ENCODE assay signal across 12 cellular contexts in the genomic region with DNA sequence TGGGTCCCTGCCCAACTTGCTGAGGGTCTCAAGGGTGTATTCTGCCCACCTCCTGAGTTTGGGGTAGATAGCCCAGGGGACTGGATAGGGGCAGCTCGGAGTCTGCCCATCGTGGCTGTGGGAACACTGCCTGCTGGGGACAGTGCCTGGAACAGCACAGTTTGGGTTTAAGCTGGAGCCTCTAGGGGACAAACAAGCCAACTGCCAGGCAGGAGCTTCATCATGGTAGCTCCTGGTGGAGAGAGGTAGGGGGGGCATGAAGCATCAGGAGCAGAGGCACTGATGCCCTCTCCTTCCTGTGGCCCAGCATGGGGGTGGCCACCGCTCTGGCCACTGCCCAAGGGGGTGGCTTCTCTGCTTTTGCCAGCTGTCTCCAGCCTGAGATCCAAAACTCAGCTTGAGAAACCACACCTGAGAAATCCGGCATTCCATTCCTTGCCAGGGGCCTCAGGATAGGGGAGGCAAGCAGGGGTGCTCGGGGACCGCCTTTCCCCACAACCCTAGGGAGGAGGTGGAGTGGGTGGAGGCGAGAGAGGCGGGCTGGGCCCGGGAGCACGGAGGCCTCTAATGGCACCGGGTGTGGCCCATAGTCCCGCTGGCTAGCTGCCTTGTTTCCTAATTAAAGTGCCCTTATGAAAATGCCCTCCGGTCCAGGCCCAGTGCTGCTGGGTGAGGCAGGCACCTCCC. TPM values are rescaled to one million over a fixed set of nuclear protein-coding genes. Genes with fewer than 3 reads are reported as not detected.
DNase-seq lines count a peak whose midpoint lies in the region; ATAC-seq, FAIRE-seq and TF ChIP-seq lines count a peak whose summit lies in the region.
"Had no signal": no experiment of that assay in that cellular context is flagged by ENCODE, and none has a peak within 500 bp of the region (broad histone marks: within the 10 kb centered on the region; RNA-seq: fewer than 3 reads in every experiment).

No MANE protein-coding gene starts in this region.

- H3K27me3 ChIP-seq in adipocyte (replicated peaks; ENCODE audit: control insufficient read depth, insufficient read depth, low read length) (no peaks in the 10 kb centered on the region), ovary (no peaks in the 10 kb centered on the region)
- no peaks in the 10 kb centered on the region for H3K27me3 ChIP-seq in CD4-positive, alpha-beta memory T cell (ENCODE audit: insufficient read depth, low read length)
- H3K27me3 ChIP-seq: neutrophil had no signal

- CTCF ChIA-PET in CD4-positive, alpha-beta memory T cell (lab: Charles Lee; ENCODE audit: partially characterized antibody) = no interaction called here

- H3K27ac ChIP-seq in ovary = peak overlapping the region; percentile 18 to 67
- no peak overlapping the region for H3K27ac ChIP-seq in CD4-positive, alpha-beta memory T cell (ENCODE audit: low read depth, low read length)
- H3K27ac ChIP-seq: neutrophil had no signal

- no peak for TF ChIP-seq POLR2A in ovary (IDR thresholded peaks at IDR 0.05)

- H3K27me3 Mint-ChIP-seq in CD4-positive, alpha-beta memory T cell = peaks cover 5% of the 10 kb centered on the region in 2 donors

- WGBS in ovary, 3 donors = 55 to 62% (median 59%) methylated on average over 13 of the region's 13 CpGs

- H3K36me3 ChIP-seq in adipocyte (ENCODE audit: control insufficient read depth, insufficient read depth, low read length, severe bottlenecking) (no peaks in the 10 kb centered on the region), ovary (no peaks in the 10 kb centered on the region)
- H3K36me3 ChIP-seq in CD4-positive, alpha-beta memory T cell (ENCODE audit: insufficient read depth, low read length) = no peaks in the 10 kb centered on the region
- H3K36me3 ChIP-seq: neutrophil had no signal

- ATAC-seq in left lobe of liver = no peak

- H3K27ac Mint-ChIP-seq in CD4-positive, alpha-beta memory T cell = no peak overlapping the region

- peak overlapping the region; percentile 40 for H3K9ac ChIP-seq in adipocyte (ENCODE audit: low read length)

- no peak for TF ChIP-seq EP300 in ovary (IDR thresholded peaks at IDR 0.05)

- intact Hi-C loops in ovary (cut with DNase I) = loop anchor here in 2 of 4 donors (10.0 kb wide), 1 partner anchor 45 kb away; a partner anchor contains a TSS
- intact Hi-C loops in CD4-positive, alpha-beta memory T cell (cut with micrococcal nuclease) = no loop called here

- TF ChIP-seq CTCF in D721Med (IDR thresholded peaks at IDR 0.05; ENCODE audit: insufficient read depth, missing control alignments) = peak; percentile 11
- TF ChIP-seq CTCF in fibroblast of villous mesenchyme (IDR thresholded peaks at IDR 0.05; ENCODE audit: insufficient read depth, low read depth, low read length) = peak; percentile 7
- no peak for TF ChIP-seq CTCF in ovary (IDR thresholded peaks at IDR 0.05)

- H3K4me1 ChIP-seq in adipocyte (ENCODE audit: control insufficient read depth, insufficient read depth, low read length) (peaks cover 32% of the 10 kb centered on the region), ovary (ENCODE audit: insufficient read depth) (peaks cover 13% of the 10 kb centered on the region)
- no peaks in the 10 kb centered on the region for H3K4me1 ChIP-seq in CD4-positive, alpha-beta memory T cell (ENCODE audit: insufficient read depth, low read length)

- H3K36me3 Mint-ChIP-seq in CD4-positive, alpha-beta memory T cell = no peaks in the 10 kb centered on the region
- H3K36me3 Mint-ChIP-seq: CD8-positive, alpha-beta memory T cell had no signal

- no peak for FAIRE-seq in D721Med (lab: Jason Lieb, UNC)
- FAIRE-seq: RCC 7860 had no signal

- H3K9me3 Mint-ChIP-seq in CD4-positive, alpha-beta memory T cell = no peaks in the 10 kb centered on the region
- H3K9me3 Mint-ChIP-seq: CD8-positive, alpha-beta memory T cell had no signal

- no peak overlapping the region for H3K4me3 Mint-ChIP-seq in CD4-positive, alpha-beta memory T cell
- H3K4me3 Mint-ChIP-seq: CD8-positive, alpha-beta memory T cell had no signal

- DNase-seq in D721Med (ENCODE audit: insufficient read length, low spot score) (no peak), adipocyte (ENCODE audit: low read depth) (peak; percentile 65), fibroblast of villous mesenchyme (ENCODE audit: low read depth) (no peak), ovary (peak in 1 of 5 donors; percentile 35), foreskin melanocyte (no peak), NCI-H1105 (lab: John Stamatoyannopoulos, UW) (no peak), left lobe of liver (ENCODE audit: low spot score) (no peak)
- DNase-seq in CD4-positive, alpha-beta memory T cell = no peak
- DNase-seq: CD8-positive, alpha-beta memory T cell; NCI-H1930 had no signal

- H3K9me3 ChIP-seq in adipocyte (ENCODE audit: control insufficient read depth, low read length) (no peaks in the 10 kb centered on the region), ovary (no peaks in the 10 kb centered on the region)
- H3K9me3 ChIP-seq in CD4-positive, alpha-beta memory T cell (ENCODE audit: control insufficient read depth in 1 of 2, low read length in 2 of 2) = no peaks in the 10 kb centered on the region
- H3K9me3 ChIP-seq: neutrophil had no signal

- POLR2A ChIA-PET in CD4-positive, alpha-beta memory T cell (lab: Charles Lee; ENCODE audit: partially characterized antibody) = no interaction called here

- no peaks in the 10 kb centered on the region for H3K4me1 Mint-ChIP-seq in CD4-positive, alpha-beta memory T cell
- H3K4me1 Mint-ChIP-seq: CD8-positive, alpha-beta memory T cell had no signal

- H3K4me3 ChIP-seq in adipocyte (ENCODE audit: low read length) (no peak overlapping the region), fibroblast of villous mesenchyme (ENCODE audit: low read depth, low read length) (no peak overlapping the region), ovary (no peak overlapping the region)
- H3K4me3 ChIP-seq in CD4-positive, alpha-beta memory T cell (ENCODE audit: low read length in 2 of 2) = no peak overlapping the region

RNA-seq across cellular contexts. Expression of a gene that starts 47.6 kb away (rescaled TPM):
- total RNA-seq in fibroblast of villous mesenchyme = 9.9 and 37.0 TPM in 2 replicates
- 10 to 100 TPM in 1 of 7 donors, 1 to 10 TPM in 6; 3.7 to 48.0 (median 6.8) TPM for total RNA-seq in ovary
- 1 to 10 TPM; 2.7 to 4.2 TPM for polyA plus RNA-seq in ovary
- total RNA-seq in CD4-positive, alpha-beta memory T cell = not detected
- not detected for polyA plus RNA-seq in CD4-positive, alpha-beta memory T cell
- 1.8 TPM for total RNA-seq in left lobe of liver

RNA-seq across cellular contexts. Expression of a gene that starts 59.1 kb away (rescaled TPM):
- total RNA-seq in fibroblast of villous mesenchyme (1.6 and 2.2 TPM in 2 replicates), ovary (10 to 100 TPM; 10.1 to 18.3 (median 15.5) TPM), left lobe of liver (6.4 TPM)
- polyA plus RNA-seq in ovary = 10 to 100 TPM; 13.1 to 16.6 TPM
- total RNA-seq in CD4-positive, alpha-beta memory T cell = 1 to 10 TPM; 7.0 to 9.1 TPM
- polyA plus RNA-seq in CD4-positive, alpha-beta memory T cell = 1 to 10 TPM; 8.0 to 8.5 TPM

Comparison
In these comparisons a context has a peak if more than half of its experiments do, and no peak if none do; other contexts are left out.
1. CTCF ChIP-seq: peak in D721Med (single experiment) and fibroblast of villous mesenchyme (single experiment); none in ovary (0 of 3).